Comparison of ENCODE assay signal across 17 cellular contexts in genomic region chr12:80766897-80767296, GRCh38. TPM values are rescaled to one million over a fixed set of nuclear protein-coding genes. Genes with fewer than 3 reads are reported as not detected.
A peak's percentile ranks its signal among the peaks of the same experiment; 100 is the strongest.
DNase-seq lines count a peak whose midpoint lies in the region; ATAC-seq and TF ChIP-seq lines count a peak whose summit lies in the region.
"Had no signal": no experiment of that assay in that cellular context is flagged by ENCODE, and none has a peak within 500 bp of the region (broad histone marks: within the 10 kb centered on the region; RNA-seq: fewer than 3 reads in every experiment).

No MANE protein-coding gene starts in this region.

- 0 out of 2 replicates have a peak, but pooled peaks cover 1% of the 10 kb centered on the region for H3K9me2 ChIP-seq in GM23338 (ENCODE audit: insufficient read depth)

- intact Hi-C loops in activated T-helper 2 cell treated with anti-CD3 and anti-CD28 coated beads, Interferon-gamma antibody, Interleukin-2, Interleukin-4, amounts not matched to agents 10 μg/mL and 5 μg/mL and 100 μg/mL, durations not matched to agents 14 hours and 24 hours and 36 hours (cut with micrococcal nuclease): no loop called here

- no peak for TF ChIP-seq CTCF in GM23338 (conservative IDR thresholded peaks at IDR 0.05; ENCODE audit: low read depth in 2 of 2)
- TF ChIP-seq CTCF in coronary artery (IDR thresholded peaks at IDR 0.05): no peak

- H3K27me3 ChIP-seq in GM23338 (ENCODE audit: insufficient read depth): no peaks in the 10 kb centered on the region
- H3K27me3 ChIP-seq: SJSA1 had no signal

- DNase-seq in GM23338 (ENCODE audit: low spot score) (no peak), memory B cell (ENCODE audit: low spot score in 2 of 2) (no peak), coronary artery (ENCODE audit: low spot score) (no peak), medulla oblongata (ENCODE audit: extremely low spot score) (no peak), NCI-H2227 (lab: John Stamatoyannopoulos, UW; ENCODE audit: unreplicated experiment) (no peak)
- DNase-seq in activated T-helper 2 cell treated with anti-CD3 and anti-CD28 coated beads, Interferon-gamma antibody, Interleukin-2, Interleukin-4, amounts not matched to agents 10 μg/mL and 5 μg/mL and 100 μg/mL, durations not matched to agents 14 hours and 24 hours and 36 hours (ENCODE audit: low spot score): no peak
- DNase-seq: activated T-cell treated with anti-CD3 and anti-CD28 coated beads, Interleukin-2, amount 50 U/mL, for 1 hour; head of caudate nucleus; NCI-H1092; NCI-H82; occipital lobe had no signal

- H3K27me3 Mint-ChIP-seq in GM23338 (ENCODE audit: insufficient read depth, low read depth, poor library complexity): peaks cover 4% of the 10 kb centered on the region
- H3K27me3 Mint-ChIP-seq in memory B cell: no peaks in the 10 kb centered on the region
- H3K27me3 Mint-ChIP-seq in activated T-helper 2 cell treated with anti-CD3 and anti-CD28 coated beads, Interferon-gamma antibody, Interleukin-2, Interleukin-4, amounts not matched to agents 10 μg/mL and 5 μg/mL and 100 μg/mL, durations not matched to agents 14 hours and 24 hours and 36 hours (ENCODE audit: low read depth): peaks cover 2% of the 10 kb centered on the region
- H3K27me3 Mint-ChIP-seq: stimulated activated naive CD8-positive, alpha-beta T cell treated with anti-CD3 and anti-CD28 coated beads, Interleukin-15, Interleukin-2, amounts not matched to agents 100 ng/mL and 50 ng/mL, for 24 hours had no signal

- H3K9me3 Mint-ChIP-seq in GM23338: no peaks in the 10 kb centered on the region
- H3K9me3 Mint-ChIP-seq in memory B cell: peaks cover 2% of the 10 kb centered on the region
- H3K9me3 Mint-ChIP-seq in activated T-helper 2 cell treated with anti-CD3 and anti-CD28 coated beads, Interferon-gamma antibody, Interleukin-2, Interleukin-4, amounts not matched to agents 10 μg/mL and 5 μg/mL and 100 μg/mL, durations not matched to agents 14 hours and 24 hours and 36 hours: peaks cover 4% of the 10 kb centered on the region

- H3F3A ChIP-seq in GM23338 (replicated peaks; ENCODE audit: low read depth): no peaks in the 10 kb centered on the region

- H3K27ac ChIP-seq in GM23338 (ENCODE audit: low read depth): no peak overlapping the region
- no peak overlapping the region for H3K27ac ChIP-seq in coronary artery
- H3K27ac ChIP-seq: SJSA1 had no signal

- H2AFZ ChIP-seq in GM23338: no peak overlapping the region

- H3K4me1 ChIP-seq in GM23338 (ENCODE audit: insufficient read depth): peaks cover 47% of the 10 kb centered on the region
- H3K4me1 ChIP-seq: SJSA1 had no signal

- peaks cover 37% of the 10 kb centered on the region for H3K4me1 Mint-ChIP-seq in GM23338
- no peaks in the 10 kb centered on the region for H3K4me1 Mint-ChIP-seq in memory B cell
- H3K4me1 Mint-ChIP-seq in activated T-helper 2 cell treated with anti-CD3 and anti-CD28 coated beads, Interferon-gamma antibody, Interleukin-2, Interleukin-4, amounts not matched to agents 10 μg/mL and 5 μg/mL and 100 μg/mL, durations not matched to agents 14 hours and 24 hours and 36 hours (ENCODE audit: low read depth): no peaks in the 10 kb centered on the region

- H3K36me3 ChIP-seq in GM23338 (ENCODE audit: insufficient read depth): no peaks in the 10 kb centered on the region
- H3K36me3 ChIP-seq: SJSA1 had no signal

- no peaks in the 10 kb centered on the region for H3K36me3 Mint-ChIP-seq in GM23338 (ENCODE audit: low read depth)
- H3K36me3 Mint-ChIP-seq in memory B cell: no peaks in the 10 kb centered on the region
- no peaks in the 10 kb centered on the region for H3K36me3 Mint-ChIP-seq in activated T-helper 2 cell treated with anti-CD3 and anti-CD28 coated beads, Interferon-gamma antibody, Interleukin-2, Interleukin-4, amounts not matched to agents 10 μg/mL and 5 μg/mL and 100 μg/mL, durations not matched to agents 14 hours and 24 hours and 36 hours (ENCODE audit: low read depth)

- H3K27ac Mint-ChIP-seq in GM23338: no peak overlapping the region
- no peak overlapping the region for H3K27ac Mint-ChIP-seq in memory B cell
- H3K27ac Mint-ChIP-seq in activated T-helper 2 cell treated with anti-CD3 and anti-CD28 coated beads, Interferon-gamma antibody, Interleukin-2, Interleukin-4, amounts not matched to agents 10 μg/mL and 5 μg/mL and 100 μg/mL, durations not matched to agents 14 hours and 24 hours and 36 hours: no peak overlapping the region
- H3K27ac Mint-ChIP-seq: stimulated activated naive CD8-positive, alpha-beta T cell treated with anti-CD3 and anti-CD28 coated beads, Interleukin-15, Interleukin-2, amounts not matched to agents 100 ng/mL and 50 ng/mL, for 24 hours had no signal

- peak overlapping the region; percentile 53 for H3K4me2 ChIP-seq in GM23338

- ATAC-seq in GM19324 (IDR thresholded peaks at IDR 0.05; ENCODE audit: low FRiP score, unreplicated experiment): peak; percentile 97
- ATAC-seq in GM23338: no peak
- ATAC-seq in HG03135 (IDR thresholded peaks at IDR 0.05; ENCODE audit: unreplicated experiment): peak; percentile 75
- ATAC-seq in memory B cell (ENCODE audit: low read depth): peak; percentile 31

- no peaks in the 10 kb centered on the region for H4K20me1 ChIP-seq in GM23338 (replicated peaks; ENCODE audit: insufficient read depth)

- H3K4me3 Mint-ChIP-seq in GM23338 (no peak overlapping the region), memory B cell (no peak overlapping the region)
- H3K4me3 Mint-ChIP-seq in activated T-helper 2 cell treated with anti-CD3 and anti-CD28 coated beads, Interferon-gamma antibody, Interleukin-2, Interleukin-4, amounts not matched to agents 10 μg/mL and 5 μg/mL and 100 μg/mL, durations not matched to agents 14 hours and 24 hours and 36 hours (ENCODE audit: low read depth): no peak overlapping the region
- H3K4me3 Mint-ChIP-seq: stimulated activated naive CD8-positive, alpha-beta T cell treated with anti-CD3 and anti-CD28 coated beads, Interleukin-15, Interleukin-2, amounts not matched to agents 100 ng/mL and 50 ng/mL, for 24 hours had no signal

- H3K4me3 ChIP-seq in GM23338 (no peak overlapping the region), coronary artery (no peak overlapping the region)
- H3K4me3 ChIP-seq: SJSA1 had no signal

- no peaks in the 10 kb centered on the region for H3K79me2 ChIP-seq in GM23338 (replicated peaks; ENCODE audit: insufficient read depth)

TF ChIP-seq in GM23338, 12 proteins besides CTCF, POLR2A, EP300 and RAD21 (continues in another document):
- TF ChIP-seq NANOG (IDR thresholded peaks at IDR 0.05; ENCODE audit: borderline replicate concordance) (no peak), ZNF114 (CRISPR knock-in tag; IDR thresholded peaks at IDR 0.05) (no peak), REST (IDR thresholded peaks at IDR 0.05; ENCODE audit: unreplicated experiment) (no peak), JUNB (IDR thresholded peaks at IDR 0.05; ENCODE audit: unreplicated experiment) (no peak), ZNF331 (CRISPR knock-in tag; IDR thresholded peaks at IDR 0.05; ENCODE audit: low read depth) (no peak), EZH2 (IDR thresholded peaks at IDR 0.05; ENCODE audit: low read depth, unreplicated experiment) (no peak), CREB1 (CRISPR knock-in tag; IDR thresholded peaks at IDR 0.05; ENCODE audit: low read depth) (no peak)

RNA-seq across cellular contexts. Expression of gene MYF5, which starts 50.2 kb away (rescaled TPM):
- not detected in 2 replicates for total RNA-seq in GM23338 (2014; rRNA removed; shearing (Covaris generic))
- polyA plus RNA-seq in GM23338 (2016; fragmentation: Nextera tagmentation; extraction: Ambion mirVana): not detected in 2 replicates
- not detected in 2 replicates for total RNA-seq in activated T-helper 2 cell treated with anti-CD3 and anti-CD28 coated beads, Interferon-gamma antibody, Interleukin-2, Interleukin-4, amounts not matched to agents 10 μg/mL and 5 μg/mL and 100 μg/mL, durations not matched to agents 14 hours and 24 hours and 36 hours
- total RNA-seq: HT-29, liver, occipital lobe, SJSA1 had no signal
- polyA plus RNA-seq: liver had no signal

RNA-seq across cellular contexts. Expression of gene MYF6, which starts 59.5 kb away (rescaled TPM):
- total RNA-seq in GM23338 (2014; rRNA removed; shearing (Covaris generic)): not detected in 2 replicates
- not detected in 2 replicates for polyA plus RNA-seq in GM23338 (2016; fragmentation: Nextera tagmentation; extraction: Ambion mirVana)
- total RNA-seq in activated T-helper 2 cell treated with anti-CD3 and anti-CD28 coated beads, Interferon-gamma antibody, Interleukin-2, Interleukin-4, amounts not matched to agents 10 μg/mL and 5 μg/mL and 100 μg/mL, durations not matched to agents 14 hours and 24 hours and 36 hours: not detected in 2 replicates
- total RNA-seq: HT-29, liver, SJSA1 had no signal
